ENCODE assay signal across 19 cellular contexts in the genomic region with DNA sequence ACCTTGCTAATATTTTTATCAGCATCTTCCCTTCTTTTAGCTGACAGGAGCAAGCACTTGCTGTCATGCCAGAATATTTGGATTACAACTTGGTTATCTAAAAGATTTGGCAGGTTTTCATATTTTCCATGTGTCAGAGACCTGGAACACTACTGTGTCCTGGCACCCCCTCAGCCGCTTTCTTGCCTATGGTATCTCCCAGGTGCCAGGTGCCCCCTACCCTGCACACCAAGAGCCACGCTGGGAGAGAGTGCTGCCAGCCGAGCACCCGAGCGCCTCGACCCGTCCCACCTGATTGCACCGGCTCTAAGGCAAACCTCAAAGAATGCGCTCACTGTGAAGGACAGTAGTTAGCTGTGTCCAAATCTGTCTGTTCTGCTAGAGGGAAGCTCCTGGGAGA.
"Had no signal": no experiment of that assay in that cellular context is flagged by ENCODE, and none has a peak within 500 bp of the region (broad histone marks: within the 10 kb centered on the region; RNA-seq: fewer than 3 reads in every experiment).

No MANE protein-coding gene starts in this region.

- H3K27me3 Mint-ChIP-seq: stimulated activated memory B cell treated with anti-CD40 and anti-IgM and Interleukin-4, amounts not matched to agents 10 μg/mL and 1 μg/mL and 100 μg/mL, for 72 hours had no signal

- H3K4me1 Mint-ChIP-seq: activated naive CD8-positive, alpha-beta T cell treated with anti-CD3 and anti-CD28 coated beads for 36 hours; central memory CD8-positive, alpha-beta T cell; stimulated activated memory B cell treated with anti-CD40 and anti-IgM and Interleukin-4, amounts not matched to agents 10 μg/mL and 1 μg/mL and 100 μg/mL, for 72 hours had no signal

- H3K36me3 Mint-ChIP-seq: activated naive CD8-positive, alpha-beta T cell treated with anti-CD3 and anti-CD28 coated beads for 36 hours; natural killer cell treated with Interleukin-12 subunit alpha and Interleukin-12 subunit beta and Interleukin-15 and Interleukin-18, amount 100 ng/mL, for 72 hours; stimulated activated memory B cell treated with anti-CD40 and anti-IgM and Interleukin-4, amounts not matched to agents 10 μg/mL and 1 μg/mL and 100 μg/mL, for 72 hours had no signal

- H3K27ac Mint-ChIP-seq: activated naive CD8-positive, alpha-beta T cell treated with anti-CD3 and anti-CD28 coated beads for 36 hours; activated T-helper 2 cell treated with anti-CD3 and anti-CD28 coated beads, Interferon-gamma antibody, Interleukin-2, Interleukin-4, amounts not matched to agents 10 μg/mL and 5 μg/mL and 100 μg/mL, durations not matched to agents 14 hours and 24 hours and 36 hours; natural killer cell treated with Interleukin-12 subunit alpha and Interleukin-12 subunit beta and Interleukin-15 and Interleukin-18, amount 100 ng/mL, for 72 hours; stimulated activated memory B cell treated with anti-CD40 and anti-IgM and Interleukin-4, amounts not matched to agents 10 μg/mL and 1 μg/mL and 100 μg/mL, for 72 hours had no signal

- H3K4me1 ChIP-seq: left ventricle myocardium inferior had no signal

- H3K27ac ChIP-seq: heart right ventricle, left ventricle myocardium inferior, stomach, suprapubic skin, transverse colon, WERI-Rb-1 had no signal

- H3K9me3 Mint-ChIP-seq: activated naive CD8-positive, alpha-beta T cell treated with anti-CD3 and anti-CD28 coated beads for 36 hours; activated T-cell treated with anti-CD3 and anti-CD28 coated beads, Interleukin-2, amount 50 U/mL, for 4 hours; activated T-helper 2 cell treated with anti-CD3 and anti-CD28 coated beads, Interferon-gamma antibody, Interleukin-2, Interleukin-4, amounts not matched to agents 10 μg/mL and 5 μg/mL and 100 μg/mL, durations not matched to agents 14 hours and 24 hours and 36 hours; central memory CD8-positive, alpha-beta T cell; natural killer cell treated with Interleukin-12 subunit alpha and Interleukin-12 subunit beta and Interleukin-15 and Interleukin-18, amount 100 ng/mL, for 72 hours; stimulated activated memory B cell treated with anti-CD40 and anti-IgM and Interleukin-4, amounts not matched to agents 10 μg/mL and 1 μg/mL and 100 μg/mL, for 72 hours had no signal

- H3K4me3 Mint-ChIP-seq: activated naive CD8-positive, alpha-beta T cell treated with anti-CD3 and anti-CD28 coated beads for 36 hours; activated T-cell treated with anti-CD3 and anti-CD28 coated beads, Interleukin-2, amount 50 U/mL, for 4 hours; central memory CD8-positive, alpha-beta T cell; natural killer cell treated with Interleukin-12 subunit alpha and Interleukin-12 subunit beta and Interleukin-15 and Interleukin-18, amount 100 ng/mL, for 72 hours; stimulated activated memory B cell treated with anti-CD40 and anti-IgM and Interleukin-4, amounts not matched to agents 10 μg/mL and 1 μg/mL and 100 μg/mL, for 72 hours had no signal

- DNase-seq: activated CD4-positive, alpha-beta T cell treated with anti-CD3 and anti-CD28 coated beads for 1 hour; activated CD4-positive, alpha-beta T cell treated with anti-CD3 and anti-CD28 coated beads, Interleukin-2, amount 50 U/mL, for 1 hour; activated CD8-positive, alpha-beta memory T cell treated with anti-CD3 and anti-CD28 coated beads, Interleukin-2, amount 50 U/mL, for 4 hours; activated naive CD4-positive, alpha-beta T cell treated with Interleukin-2 at 50 U/mL for 16 hours; activated naive CD8-positive, alpha-beta T cell treated with anti-CD3 and anti-CD28 coated beads for 36 hours; activated T-cell treated with anti-CD3 and anti-CD28 coated beads, Interleukin-2, amount 50 U/mL, for 4 hours; heart right ventricle; left ventricle myocardium inferior; mammary epithelial cell; small intestine; stomach; T-helper 1 cell; transverse colon; WERI-Rb-1 had no signal

- H3K36me3 ChIP-seq: heart right ventricle, left ventricle myocardium inferior, stomach, suprapubic skin, transverse colon, WERI-Rb-1 had no signal

- H3K9me3 ChIP-seq: heart right ventricle, left ventricle myocardium inferior, stomach, suprapubic skin, transverse colon had no signal

- H3K27me3 ChIP-seq: stomach, suprapubic skin had no signal

- H3K4me3 ChIP-seq: heart right ventricle, left ventricle myocardium inferior, stomach, suprapubic skin, transverse colon had no signal
